Comparison of ENCODE assay signal across 9 cellular contexts in genomic region chr6:80163754-80164187, GRCh38.
DNase-seq lines count a peak whose midpoint lies in the region; FAIRE-seq and TF ChIP-seq lines count a peak whose summit lies in the region.
"Had no signal": no experiment of that assay in that cellular context is flagged by ENCODE, and none has a peak within 500 bp of the region (broad histone marks: within the 10 kb centered on the region; RNA-seq: fewer than 3 reads in every experiment).

No MANE protein-coding gene starts in this region.

- H3K4me3 ChIP-seq in astrocyte of the spinal cord (ENCODE audit: low read depth, low read length) (no peak overlapping the region), skeletal muscle cell (ENCODE audit: low read depth, low read length) (no peak overlapping the region)

- TF ChIP-seq POLR2A in H54 (IDR thresholded peaks at IDR 0.05; ENCODE audit: low read depth, low read length): no peak

- no peak for TF ChIP-seq CTCF in astrocyte of the spinal cord (IDR thresholded peaks at IDR 0.05; ENCODE audit: low read depth, low read length)

- FAIRE-seq in H54 (lab: Jason Lieb, UNC): peak; percentile 96
- FAIRE-seq: A204.1 had no signal

- peak; percentile 41 for DNase-seq in SIG-M5 treated with dmso at 0.1 percent for 504 hours (lab: John Stamatoyannopoulos, UW; ENCODE audit: unreplicated experiment)
- DNase-seq in SIG-M5 (lab: John Stamatoyannopoulos, UW): no peak
- DNase-seq in H54 (ENCODE audit: insufficient read length, low spot score): peak; percentile 8
- peak; percentile 23 to 45 for DNase-seq in Kasumi-1 (lab: John Stamatoyannopoulos, UW)
- peak; percentile 82 for DNase-seq in astrocyte of the spinal cord (ENCODE audit: low read depth, low spot score)
- DNase-seq in skeletal muscle cell (ENCODE audit: low read depth): peak; percentile 65
- no peak for DNase-seq in NCI-H69 (lab: John Stamatoyannopoulos, UW)
- DNase-seq in stimulated activated CD4-positive, alpha-beta T cell treated with anti-CD3 and anti-CD28 coated beads, Interleukin-4, amount 100 ng/mL, for 4 hours: no peak

- in situ Hi-C loops in astrocyte of the spinal cord (cut with HindIII; ENCODE audit: low sequenced_read_pairs): no loop called here

Comparison
In these comparisons a context has a peak if more than half of its experiments do, and no peak if none do; other contexts are left out.
1. DNase-seq: peak in SIG-M5 treated with dmso at 0.1 percent for 504 hours (single experiment), H54 (single experiment), Kasumi-1 (2 of 2), astrocyte of the spinal cord (single experiment) and skeletal muscle cell (single experiment); none in SIG-M5 (single experiment), NCI-H69 (single experiment) and stimulated activated CD4-positive, alpha-beta T cell treated with anti-CD3 and anti-CD28 coated beads, Interleukin-4, amount 100 ng/mL, for 4 hours (0 of 2).